9 cellular contexts compared by ENCODE assay signal in genomic region chr16:11743308-11744074, GRCh38. TPM values are rescaled to one million over a fixed set of nuclear protein-coding genes. Genes with fewer than 3 reads are reported as not detected.
DNase-seq lines count a peak whose midpoint lies in the region; ATAC-seq, FAIRE-seq and TF ChIP-seq lines count a peak whose summit lies in the region.
"Had no signal": no experiment of that assay in that cellular context is flagged by ENCODE, and none has a peak within 500 bp of the region (broad histone marks: within the 10 kb centered on the region; RNA-seq: fewer than 3 reads in every experiment).

No MANE protein-coding gene starts in this region.

- TF ChIP-seq CTCF in heart right ventricle (IDR thresholded peaks at IDR 0.05) (no peak), retinal pigment epithelial cell (conservative IDR thresholded peaks at IDR 0.05; ENCODE audit: low read depth, low read length) (no peak)

- 56 to 57% methylated on average over 21 of the region's 21 CpGs for WGBS in heart right ventricle, 2 donors

- peak overlapping the region; percentile 59 to 99 (median 98) for H3K27ac ChIP-seq in heart right ventricle

- H3K4me1 ChIP-seq in heart right ventricle: peaks cover 0 to 50% (median 38%) of the 10 kb centered on the region in 9 donors

- peak in 3 of 8 donors; percentile 4 to 18 (median 12) for ATAC-seq in heart right ventricle

- H3K36me3 ChIP-seq in heart right ventricle: peaks cover 0 to 13% (median 0%) of the 10 kb centered on the region in 9 donors

- H3K4me3 ChIP-seq in heart right ventricle (peak overlapping the region; percentile 22 to 99 (median 91)), retinal pigment epithelial cell (ENCODE audit: low read length) (peak overlapping the region; percentile 53)

- no peak for FAIRE-seq in H54 (lab: Jason Lieb, UNC)
- FAIRE-seq: islet of Langerhans had no signal

- H3K9me3 ChIP-seq in heart right ventricle: no peaks in the 10 kb centered on the region

- H3K27me3 ChIP-seq in heart right ventricle: no peaks in the 10 kb centered on the region

- intact Hi-C loops in heart right ventricle (cut with DNase I): loop anchor here in 6 of 10 donors (2.0 to 10.0 kb wide), 4 partner anchors 49 to 54 kb away; partner anchors contain the start of gene ZC3H7A (in 5 of the 6)

- no peak for TF ChIP-seq POLR2A in H54 (IDR thresholded peaks at IDR 0.05; ENCODE audit: low read depth, low read length)

- DNase-seq in NCI-H82 (lab: John Stamatoyannopoulos, UW): peak; percentile 53
- DNase-seq in NCI-H82 treated with DMSO at 0.1 percent for 48 hours (lab: John Stamatoyannopoulos, UW; ENCODE audit: unreplicated experiment): no peak
- peak; percentile 71 for DNase-seq in NAMALWA (ENCODE audit: low spot score)
- DNase-seq in activated naive CD4-positive, alpha-beta T cell treated with anti-CD3 and anti-CD28 coated beads, Interleukin-2, amount 50 U/mL, for 16 hours: peak; percentile 15
- peak in 1 of 2 donors; percentile 27 for DNase-seq in heart right ventricle
- DNase-seq in retinal pigment epithelial cell (ENCODE audit: low read depth): no peak
- no peak for DNase-seq in occipital lobe (lab: John Stamatoyannopoulos, UW)
- no peak for DNase-seq in H54 (ENCODE audit: insufficient read length, low spot score)

RNA-seq across cellular contexts. Expression of gene TXNDC11, which starts 0.8 kb away (rescaled TPM):
- 10 to 100 TPM; 16.8 to 29.3 (median 23.9) TPM for total RNA-seq in heart right ventricle
- 10 to 100 TPM; 30.0 to 46.7 TPM for polyA plus RNA-seq in heart right ventricle
- total RNA-seq in occipital lobe: 12.3 TPM

RNA-seq across cellular contexts. Expression of gene ZC3H7A, which starts 53.6 kb away (rescaled TPM):
- total RNA-seq in heart right ventricle (10 to 100 TPM; 26.8 to 36.1 (median 30.6) TPM), occipital lobe (36.0 TPM)
- polyA plus RNA-seq in heart right ventricle: 10 to 100 TPM; 15.2 to 22.8 TPM

Comparison
In these comparisons a context has a peak if more than half of its experiments do, and no peak if none do; other contexts are left out.
1. DNase-seq: peak in NCI-H82 (single experiment), NAMALWA (single experiment) and activated naive CD4-positive, alpha-beta T cell treated with anti-CD3 and anti-CD28 coated beads, Interleukin-2, amount 50 U/mL, for 16 hours (single experiment); none in NCI-H82 treated with DMSO at 0.1 percent for 48 hours (single experiment), retinal pigment epithelial cell (single experiment), occipital lobe (single experiment) and H54 (single experiment).